ENCODE assay signal across 21 cellular contexts in genomic region chr5:92505145-92505544, GRCh38.
DNase-seq lines count a peak whose midpoint lies in the region; ATAC-seq and TF ChIP-seq lines count a peak whose summit lies in the region.
"Had no signal": no experiment of that assay in that cellular context is flagged by ENCODE, and none has a peak within 500 bp of the region (broad histone marks: within the 10 kb centered on the region; RNA-seq: fewer than 3 reads in every experiment).

No MANE protein-coding gene starts in this region.

- no peak overlapping the region for H3K14ac ChIP-seq in neuronal stem cell (ENCODE audit: low read length)

- H3K36me3 ChIP-seq in neuronal stem cell (replicated peaks in 1 of 2; ENCODE audit: control insufficient read depth in 2 of 2, insufficient read depth in 2 of 2, low read length in 2 of 2), result no peaks in the 10 kb centered on the region
- no peaks in the 10 kb centered on the region for H3K36me3 ChIP-seq in gastrocnemius medialis
- H3K36me3 ChIP-seq: right atrium auricular region, thyroid gland had no signal

- no peaks in the 10 kb centered on the region for H3K36me3 Mint-ChIP-seq in activated CD4-positive, alpha-beta T cell treated with anti-CD3 and anti-CD28 coated beads, Interleukin-2, amount 10 ng/mL, durations not matched to agents 7 days and 5 days (ENCODE audit: low read depth)
- H3K36me3 Mint-ChIP-seq: brain; CD14-positive monocyte; stimulated activated memory B cell treated with anti-CD40 and anti-IgM and Interleukin-4, amounts not matched to agents 10 μg/mL and 1 μg/mL and 100 μg/mL, for 72 hours had no signal

- no peak overlapping the region for H3K4me3 ChIP-seq in epithelial cell of esophagus (ENCODE audit: low read length)
- no peak overlapping the region for H3K4me3 ChIP-seq in neuronal stem cell (ENCODE audit: low read length in 2 of 2)
- H3K4me3 ChIP-seq in gastrocnemius medialis, result no peak overlapping the region
- H3K4me3 ChIP-seq: GM23338, right atrium auricular region, thyroid gland had no signal

- no peak overlapping the region for H3K9ac ChIP-seq in neuronal stem cell (ENCODE audit: low read depth, low read length, poor library complexity)

- no peak overlapping the region for H3K4me3 Mint-ChIP-seq in activated CD4-positive, alpha-beta T cell treated with anti-CD3 and anti-CD28 coated beads, Interleukin-2, amount 10 ng/mL, durations not matched to agents 7 days and 5 days
- H3K4me3 Mint-ChIP-seq: activated CD8-positive, alpha-beta T cell treated with anti-CD3 and anti-CD28 coated beads for 36 hours; activated T-cell treated with anti-CD3 and anti-CD28 coated beads, Interleukin-2, amount 50 U/mL, for 24 hours; CD14-positive monocyte; GM23338; stimulated activated memory B cell treated with anti-CD40 and anti-IgM and Interleukin-4, amounts not matched to agents 10 μg/mL and 1 μg/mL and 100 μg/mL, for 72 hours; WTC11 had no signal

- H3K27me3 ChIP-seq in neuronal stem cell (ENCODE audit: control insufficient read depth in 3 of 3, insufficient read depth in 3 of 3, low read depth in 1 of 3, low read length in 3 of 3) (no peaks in the 10 kb centered on the region), gastrocnemius medialis (no peaks in the 10 kb centered on the region)
- H3K27me3 ChIP-seq: right atrium auricular region, thyroid gland had no signal

- H2BK15ac ChIP-seq in neuronal stem cell (ENCODE audit: low read length), result no peak overlapping the region

- H2BK5ac ChIP-seq in neuronal stem cell (ENCODE audit: low read length), result no peak overlapping the region

- H3K18ac ChIP-seq in neuronal stem cell (ENCODE audit: low read length), result no peak overlapping the region

- H3K4me2 ChIP-seq in neuronal stem cell (ENCODE audit: insufficient read depth, low read length, poor library complexity, severe bottlenecking), result no peak overlapping the region
- H3K4me2 ChIP-seq: GM23338 had no signal

- H4K91ac ChIP-seq in neuronal stem cell (ENCODE audit: low read depth, low read length, poor library complexity), result no peak overlapping the region

- WGBS in neuronal stem cell (ENCODE audit: extremely low coverage in 2 of 2, insufficient read length in 2 of 2, insufficient replicate concordance in 1 of 2), 2 donors, result no CpG with 5 or more reads among the region's 3 CpGs

- H3K4ac ChIP-seq in neuronal stem cell (ENCODE audit: low read length), result no peak overlapping the region

- no peak overlapping the region for H4K8ac ChIP-seq in neuronal stem cell (ENCODE audit: low read depth, low read length)

- POLR2A ChIA-PET in activated CD4-positive, alpha-beta T cell treated with anti-CD3 and anti-CD28 coated beads, Interleukin-2, amount 10 ng/mL, durations not matched to agents 7 days and 5 days (lab: Charles Lee), result no interaction called here

- H3K4me1 ChIP-seq in neuronal stem cell (ENCODE audit: control insufficient read depth in 2 of 2, insufficient read depth in 1 of 2, low read depth in 1 of 2, low read length in 2 of 2) (no peaks in the 10 kb centered on the region), gastrocnemius medialis (no peaks in the 10 kb centered on the region)
- H3K4me1 ChIP-seq: right atrium auricular region, thyroid gland had no signal

- peaks cover 6% of the 10 kb centered on the region for H3K4me1 Mint-ChIP-seq in activated CD4-positive, alpha-beta T cell treated with anti-CD3 and anti-CD28 coated beads, Interleukin-2, amount 10 ng/mL, durations not matched to agents 7 days and 5 days
- H3K4me1 Mint-ChIP-seq: brain; CD14-positive monocyte; stimulated activated memory B cell treated with anti-CD40 and anti-IgM and Interleukin-4, amounts not matched to agents 10 μg/mL and 1 μg/mL and 100 μg/mL, for 72 hours had no signal

- no peak overlapping the region for H2AFZ ChIP-seq in neuronal stem cell (ENCODE audit: low read length)
- H2AFZ ChIP-seq: GM23338 had no signal

- H3K79me1 ChIP-seq in neuronal stem cell (ENCODE audit: low read depth, low read length), result no peaks in the 10 kb centered on the region

- no peak overlapping the region for H2AK5ac ChIP-seq in neuronal stem cell (ENCODE audit: low read depth, low read length)

- peak overlapping the region; percentile 33 for H3K27ac Mint-ChIP-seq in activated CD4-positive, alpha-beta T cell treated with anti-CD3 and anti-CD28 coated beads, Interleukin-2, amount 10 ng/mL, durations not matched to agents 7 days and 5 days
- H3K27ac Mint-ChIP-seq: activated CD8-positive, alpha-beta T cell treated with anti-CD3 and anti-CD28 coated beads for 36 hours; activated T-cell treated with anti-CD3 and anti-CD28 coated beads, Interleukin-2, amount 50 U/mL, for 24 hours; CD14-positive monocyte; GM23338; stimulated activated memory B cell treated with anti-CD40 and anti-IgM and Interleukin-4, amounts not matched to agents 10 μg/mL and 1 μg/mL and 100 μg/mL, for 72 hours; WTC11 had no signal

- no peak for TF ChIP-seq POLR2A in gastrocnemius medialis (IDR thresholded peaks at IDR 0.05)

- CTCF ChIA-PET in activated CD4-positive, alpha-beta T cell treated with anti-CD3 and anti-CD28 coated beads, Interleukin-2, amount 10 ng/mL, durations not matched to agents 7 days and 5 days (lab: Charles Lee), result no interaction called here

- H3K9me3 ChIP-seq in neuronal stem cell (replicated peaks in 1 of 2; ENCODE audit: control insufficient read depth in 2 of 2, insufficient read depth in 1 of 2, low read depth in 1 of 2, low read length in 2 of 2) (peaks cover 5 to 8% of the 10 kb centered on the region in 2 donors), gastrocnemius medialis (no peaks in the 10 kb centered on the region)
- H3K9me3 ChIP-seq: thyroid gland had no signal

- no peak for ATAC-seq in gastrocnemius medialis
- ATAC-seq: activated CD8-positive, alpha-beta T cell treated with anti-CD3 and anti-CD28 coated beads for 36 hours; stimulated activated memory B cell treated with anti-CD40 and anti-IgM and Interleukin-4, amounts not matched to agents 10 μg/mL and 1 μg/mL and 100 μg/mL, for 72 hours had no signal

- no peaks in the 10 kb centered on the region for H3K27me3 Mint-ChIP-seq in activated CD4-positive, alpha-beta T cell treated with anti-CD3 and anti-CD28 coated beads, Interleukin-2, amount 10 ng/mL, durations not matched to agents 7 days and 5 days
- H3K27me3 Mint-ChIP-seq: activated CD8-positive, alpha-beta T cell treated with anti-CD3 and anti-CD28 coated beads for 36 hours; activated T-cell treated with anti-CD3 and anti-CD28 coated beads, Interleukin-2, amount 50 U/mL, for 24 hours; stimulated activated memory B cell treated with anti-CD40 and anti-IgM and Interleukin-4, amounts not matched to agents 10 μg/mL and 1 μg/mL and 100 μg/mL, for 72 hours had no signal

- intact Hi-C loops in gastrocnemius medialis (cut with DNase I; ENCODE audit: low total_unique reads), result no loop called here

- H2BK12ac ChIP-seq in neuronal stem cell (ENCODE audit: low read length), result no peak overlapping the region

- no peak overlapping the region for H2BK120ac ChIP-seq in neuronal stem cell (ENCODE audit: low read depth, low read length)

- no peak overlapping the region for H3K23ac ChIP-seq in neuronal stem cell (ENCODE audit: low read depth, low read length, poor library complexity)

- DNase-seq in activated CD4-positive, alpha-beta T cell treated with anti-CD3 and anti-CD28 coated beads, Interleukin-2, amount 10 ng/mL, durations not matched to agents 7 days and 5 days, result no peak
- DNase-seq in activated CD4-positive, alpha-beta T cell treated with anti-CD3 and anti-CD28 coated beads, Interleukin-2, amount 50 U/mL, for 4 hours, result no peak
- DNase-seq in RPMI7951 (ENCODE audit: low read depth) (peak; percentile 6), epithelial cell of esophagus (ENCODE audit: low read depth) (peak; percentile 2), pulmonary artery endothelial cell (ENCODE audit: low read depth, low spot score) (peak; percentile 24), neuronal stem cell (ENCODE audit: low spot score) (no peak), gastrocnemius medialis (no peak), hypothalamus (lab: John Stamatoyannopoulos, UW) (no peak)
- DNase-seq: activated CD8-positive, alpha-beta T cell treated with anti-CD3 and anti-CD28 coated beads for 36 hours; activated naive CD4-positive, alpha-beta T cell treated with anti-CD3 and anti-CD28 coated beads, Interleukin-2, amount 50 U/mL, for 16 hours; activated T-cell treated with anti-CD3 and anti-CD28 coated beads, Interleukin-2, amount 50 U/mL, for 24 hours; NCI-H1930; NCI-H510A treated with DMSO at 0.1 percent for 48 hours; stimulated activated CD4-positive, alpha-beta T cell treated with anti-CD3 and anti-CD28 coated beads, Interleukin-15, amount 100 ng/mL, for 24 hours; thyroid gland had no signal

- H3K27ac ChIP-seq in neuronal stem cell (replicated peaks; ENCODE audit: low read length) (no peak overlapping the region), gastrocnemius medialis (no peak overlapping the region)
- H3K27ac ChIP-seq: right atrium auricular region, thyroid gland had no signal

- in situ Hi-C loops in gastrocnemius medialis (cut with MboI; ENCODE audit: low sequenced_read_pairs in 4 of 4), result no loop called here

- TF ChIP-seq CTCF in epithelial cell of esophagus (IDR thresholded peaks at IDR 0.05; ENCODE audit: insufficient read depth, low read depth, low read length, missing control alignments) (no peak), gastrocnemius medialis (IDR thresholded peaks at IDR 0.05 in 4 of 5, conservative IDR thresholded peaks at IDR 0.05 in 1 of 5) (no peak)

- peaks cover 5% of the 10 kb centered on the region for H3K9me3 Mint-ChIP-seq in activated CD4-positive, alpha-beta T cell treated with anti-CD3 and anti-CD28 coated beads, Interleukin-2, amount 10 ng/mL, durations not matched to agents 7 days and 5 days

Comparison
In these comparisons a context has a peak if more than half of its experiments do, and no peak if none do; other contexts are left out.
1. DNase-seq: peak in RPMI7951 (single experiment), epithelial cell of esophagus (single experiment) and pulmonary artery endothelial cell (single experiment); none in activated CD4-positive, alpha-beta T cell treated with anti-CD3 and anti-CD28 coated beads, Interleukin-2, amount 10 ng/mL, durations not matched to agents 7 days and 5 days (single experiment), activated CD4-positive, alpha-beta T cell treated with anti-CD3 and anti-CD28 coated beads, Interleukin-2, amount 50 U/mL, for 4 hours (0 of 2), neuronal stem cell (single experiment), gastrocnemius medialis (0 of 2) and hypothalamus (0 of 51).